Comparison of ENCODE assay signal across 27 cellular contexts in the genomic region with DNA sequence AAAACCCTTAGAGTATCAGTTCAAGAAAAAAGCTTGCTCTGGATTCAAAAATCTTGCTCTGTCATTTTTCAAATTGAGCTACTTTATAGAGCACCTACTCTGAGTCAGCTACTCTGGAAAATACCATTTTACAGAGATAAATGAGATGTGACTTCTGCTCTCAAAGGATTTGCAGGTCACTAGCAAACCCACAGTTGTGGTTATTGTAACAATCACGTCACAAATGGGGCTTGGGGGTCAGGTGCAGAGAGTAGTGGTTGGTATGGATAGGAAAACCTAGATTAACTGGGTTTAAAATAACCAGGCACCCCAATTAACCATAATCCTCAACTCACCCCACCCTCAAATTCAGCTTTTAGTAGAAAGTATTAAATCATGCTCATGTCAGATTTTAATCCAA.
"Had no signal": no experiment of that assay in that cellular context is flagged by ENCODE, and none has a peak within 500 bp of the region (broad histone marks: within the 10 kb centered on the region; RNA-seq: fewer than 3 reads in every experiment).

No MANE protein-coding gene starts in this region.

- H3K27ac Mint-ChIP-seq: natural killer cell treated with Interleukin-12 subunit alpha and Interleukin-12 subunit beta and Interleukin-15 and Interleukin-18, amount 100 ng/mL, for 72 hours; nephron progenitor cell; stimulated activated effector memory CD8-positive, alpha-beta T cell treated with anti-CD3 and anti-CD28 coated beads, Interleukin-12 subunit alpha, Interleukin-12 subunit beta, amount 100 ng/mL, for 72 hours; stimulated activated naive B cell treated with anti-CD40 and anti-IgM and Interleukin-4, amounts not matched to agents 10 μg/mL and 1 μg/mL and 100 μg/mL, for 72 hours; stimulated activated naive CD8-positive, alpha-beta T cell treated with anti-CD3 and anti-CD28 coated beads, Interleukin-15, Interleukin-2, amounts not matched to agents 100 ng/mL and 50 ng/mL, for 24 hours had no signal

- H3K9me3 Mint-ChIP-seq: natural killer cell treated with Interleukin-12 subunit alpha and Interleukin-12 subunit beta and Interleukin-15 and Interleukin-18, amount 100 ng/mL, for 72 hours; nephron progenitor cell; neural crest cell; stimulated activated effector memory CD8-positive, alpha-beta T cell treated with anti-CD3 and anti-CD28 coated beads, Interleukin-12 subunit alpha, Interleukin-12 subunit beta, amount 100 ng/mL, for 72 hours; stimulated activated naive B cell treated with anti-CD40 and anti-IgM and Interleukin-4, amounts not matched to agents 10 μg/mL and 1 μg/mL and 100 μg/mL, for 72 hours; stimulated activated naive CD8-positive, alpha-beta T cell treated with anti-CD3 and anti-CD28 coated beads, Interleukin-15, Interleukin-2, amounts not matched to agents 100 ng/mL and 50 ng/mL, for 24 hours had no signal

- H3K27me3 Mint-ChIP-seq: natural killer cell treated with Interleukin-12 subunit alpha and Interleukin-12 subunit beta and Interleukin-15 and Interleukin-18, amount 100 ng/mL, for 72 hours; stimulated activated naive B cell treated with anti-CD40 and anti-IgM and Interleukin-4, amounts not matched to agents 10 μg/mL and 1 μg/mL and 100 μg/mL, for 72 hours; stimulated activated naive CD8-positive, alpha-beta T cell treated with anti-CD3 and anti-CD28 coated beads, Interleukin-15, Interleukin-2, amounts not matched to agents 100 ng/mL and 50 ng/mL, for 24 hours had no signal

- DNase-seq: nephron progenitor cell; nucleus accumbens; pancreas; retina; right cardiac atrium; right lobe of liver; sigmoid colon; small intestine; stimulated activated CD4-positive, alpha-beta T cell treated with anti-CD3 and anti-CD28 coated beads, Interleukin-15, amount 100 ng/mL, for 24 hours; stimulated activated CD4-positive, alpha-beta T cell treated with anti-CD3 and anti-CD28 coated beads, Interleukin-2, amount 100 ng/mL, for 24 hours; stimulated activated CD4-positive, alpha-beta T cell treated with anti-CD3 and anti-CD28 coated beads, Interleukin-2, amount 100 ng/mL, for 48 hours; stimulated activated CD4-positive, alpha-beta T cell treated with anti-CD3 and anti-CD28 coated beads, Interleukin-4, amount 100 ng/mL, for 24 hours; stimulated activated naive B cell treated with anti-CD40 and anti-IgM and Interleukin-4, amounts not matched to agents 10 μg/mL and 1 μg/mL and 100 μg/mL, for 72 hours; stimulated activated naive CD4-positive, alpha-beta T cell treated with Interleukin-2 at 50 U/mL for 16 hours; stomach; thyroid gland; trophoblast cell; upper lobe of left lung had no signal

- H3K36me3 Mint-ChIP-seq: natural killer cell treated with Interleukin-12 subunit alpha and Interleukin-12 subunit beta and Interleukin-15 and Interleukin-18, amount 100 ng/mL, for 72 hours; stimulated activated effector memory CD8-positive, alpha-beta T cell treated with anti-CD3 and anti-CD28 coated beads, Interleukin-12 subunit alpha, Interleukin-12 subunit beta, amount 100 ng/mL, for 72 hours; stimulated activated naive B cell treated with anti-CD40 and anti-IgM and Interleukin-4, amounts not matched to agents 10 μg/mL and 1 μg/mL and 100 μg/mL, for 72 hours had no signal

- H3K36me3 ChIP-seq: neutrophil, pancreas, prostate gland, right lobe of liver, sigmoid colon, stomach, thoracic aorta, thyroid gland, tibial nerve, upper lobe of left lung, vagina had no signal

- H3K4me1 Mint-ChIP-seq: nephron progenitor cell; neural crest cell; stimulated activated effector memory CD8-positive, alpha-beta T cell treated with anti-CD3 and anti-CD28 coated beads, Interleukin-12 subunit alpha, Interleukin-12 subunit beta, amount 100 ng/mL, for 72 hours; stimulated activated naive B cell treated with anti-CD40 and anti-IgM and Interleukin-4, amounts not matched to agents 10 μg/mL and 1 μg/mL and 100 μg/mL, for 72 hours had no signal

- H3K4me3 ChIP-seq: pancreas, prostate gland, right lobe of liver, sigmoid colon, stomach, thoracic aorta, thyroid gland, tibial nerve, upper lobe of left lung, vagina had no signal

- H3K27ac ChIP-seq: neutrophil, pancreas, prostate gland, right lobe of liver, sigmoid colon, stomach, thoracic aorta, thyroid gland, tibial nerve, upper lobe of left lung, vagina had no signal

- ATAC-seq: natural killer cell treated with Interleukin-12 subunit alpha and Interleukin-12 subunit beta and Interleukin-15 and Interleukin-18, amount 100 ng/mL, for 72 hours; pancreas; right cardiac atrium; right lobe of liver; stimulated activated effector memory CD8-positive, alpha-beta T cell treated with anti-CD3 and anti-CD28 coated beads, Interleukin-12 subunit alpha, Interleukin-12 subunit beta, amount 100 ng/mL, for 72 hours; stimulated activated naive B cell treated with anti-CD40 and anti-IgM and Interleukin-4, amounts not matched to agents 10 μg/mL and 1 μg/mL and 100 μg/mL, for 72 hours had no signal

- H3K9me3 ChIP-seq: neutrophil, pancreas, prostate gland, right lobe of liver, sigmoid colon, stomach, thoracic aorta, thyroid gland, tibial nerve, upper lobe of left lung, vagina had no signal

- H3K27me3 ChIP-seq: neutrophil, pancreas, right lobe of liver, sigmoid colon, stomach, thyroid gland, tibial nerve, upper lobe of left lung, vagina had no signal

- H3K4me3 Mint-ChIP-seq: natural killer cell treated with Interleukin-12 subunit alpha and Interleukin-12 subunit beta and Interleukin-15 and Interleukin-18, amount 100 ng/mL, for 72 hours; nephron progenitor cell; neural crest cell; stimulated activated effector memory CD8-positive, alpha-beta T cell treated with anti-CD3 and anti-CD28 coated beads, Interleukin-12 subunit alpha, Interleukin-12 subunit beta, amount 100 ng/mL, for 72 hours; stimulated activated naive B cell treated with anti-CD40 and anti-IgM and Interleukin-4, amounts not matched to agents 10 μg/mL and 1 μg/mL and 100 μg/mL, for 72 hours; stimulated activated naive CD8-positive, alpha-beta T cell treated with anti-CD3 and anti-CD28 coated beads, Interleukin-15, Interleukin-2, amounts not matched to agents 100 ng/mL and 50 ng/mL, for 24 hours had no signal

- H3K4me1 ChIP-seq: prostate gland, right lobe of liver, sigmoid colon, stomach, thyroid gland, tibial nerve, upper lobe of left lung, vagina had no signal
